In the genomic region with DNA sequence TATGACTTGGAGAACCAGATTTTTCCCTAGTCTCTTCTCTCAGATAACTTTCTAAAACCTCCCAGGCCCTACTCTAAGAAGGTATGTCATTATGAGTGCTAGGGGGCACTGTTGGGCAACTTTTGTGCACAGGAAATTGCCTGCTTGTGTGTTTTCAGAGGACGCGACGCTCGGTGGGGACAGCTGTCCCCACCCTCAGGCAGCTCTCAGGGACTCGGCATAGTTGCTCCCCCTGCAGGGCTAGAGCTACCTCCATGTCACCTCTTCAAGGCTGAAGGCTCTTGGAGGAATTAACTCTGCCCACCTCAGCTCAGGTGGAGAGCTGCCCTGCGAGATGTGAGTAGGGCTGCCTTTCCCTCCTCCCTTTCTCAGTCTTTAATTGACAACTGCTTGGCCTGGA, we compare ENCODE assay signal across 8 cellular contexts. TPM values are rescaled to one million over a fixed set of nuclear protein-coding genes. Genes with fewer than 3 reads are reported as not detected.
A peak's percentile ranks its signal among the peaks of the same experiment; 100 is the strongest.
DNase-seq lines count a peak whose midpoint lies in the region; ATAC-seq and TF ChIP-seq lines count a peak whose summit lies in the region.

No MANE protein-coding gene starts in this region.

- no peaks in the 10 kb centered on the region for H3K9me3 ChIP-seq in heart left ventricle
- H3K9me3 ChIP-seq in effector memory CD4-positive, alpha-beta T cell (ENCODE audit: control insufficient read depth, low read length): no peaks in the 10 kb centered on the region

- POLR2A ChIA-PET in WTC11 (lab: Charles Lee): interaction anchor here (0.7 kb wide), 1 partner anchor 119 kb away, joined by 11 read pairs; no protein-coding TSS in a partner anchor

- peaks cover 78% of the 10 kb centered on the region for H3K27me3 Mint-ChIP-seq in WTC11 (ENCODE audit: low read depth)
- H3K27me3 Mint-ChIP-seq in nephron (ENCODE audit: low read depth): peaks cover 80% of the 10 kb centered on the region

- no peak overlapping the region for H3K27ac Mint-ChIP-seq in WTC11
- H3K27ac Mint-ChIP-seq in nephron: no peak overlapping the region

- no peak for TF ChIP-seq POLR2A in heart left ventricle (IDR thresholded peaks at IDR 0.05)

- intact Hi-C loops in heart left ventricle (cut with DNase I): loop anchor here in 3 of 10 donors (10.0 kb wide), 3 partner anchors 272 to 372 kb away; a partner anchor contains a TSS
- intact Hi-C loops in left cardiac atrium (cut with DNase I): loop anchor here (2.0 to 10.0 kb wide), 2 partner anchors 88 to 372 kb away; a partner anchor contains a TSS

- H3K4me1 Mint-ChIP-seq in WTC11: peaks cover 16% of the 10 kb centered on the region
- H3K4me1 Mint-ChIP-seq in nephron: peaks cover 13% of the 10 kb centered on the region

- H3K4me3 Mint-ChIP-seq in WTC11: no peak overlapping the region
- no peak overlapping the region for H3K4me3 Mint-ChIP-seq in nephron

- no peaks in the 10 kb centered on the region for H3K36me3 Mint-ChIP-seq in WTC11
- no peaks in the 10 kb centered on the region for H3K36me3 Mint-ChIP-seq in nephron (ENCODE audit: low read depth)

- CTCF ChIA-PET in WTC11 (lab: Charles Lee): interaction anchor here (0.6 to 11.9 kb wide), 44 partner anchors 10 to 1326 kb away, joined by 3 to 524 read pairs (median 4); a partner anchor contains a TSS

- DNase-seq in heart left ventricle (peak in 1 of 5 donors; percentile 25), left cardiac atrium (no peak), NCI-H446 treated with DMSO at 0.1 percent for 48 hours (lab: John Stamatoyannopoulos, UW) (peak; percentile 21), WTC11 (ENCODE audit: low spot score) (peak; percentile 82)
- peak in 2 of 3 donors; percentile 2 to 14 for DNase-seq in effector memory CD4-positive, alpha-beta T cell

- WGBS in heart left ventricle, 4 donors: 21 to 29% (median 25%) methylated on average over 6 of the region's 6 CpGs

- H3K36me3 ChIP-seq in heart left ventricle: no peaks in the 10 kb centered on the region
- H3K36me3 ChIP-seq in effector memory CD4-positive, alpha-beta T cell (ENCODE audit: control insufficient read depth, insufficient read depth, low read length): no peaks in the 10 kb centered on the region

- H3K4me3 ChIP-seq in heart left ventricle: no peak overlapping the region
- H3K4me3 ChIP-seq in effector memory CD4-positive, alpha-beta T cell (ENCODE audit: insufficient read depth, low read depth, low read length, poor library complexity, severe bottlenecking): no peak overlapping the region

- peak in 1 of 4 donors; percentile 15 for ATAC-seq in heart left ventricle
- ATAC-seq in left cardiac atrium: no peak
- ATAC-seq in HG03139 (IDR thresholded peaks at IDR 0.05; ENCODE audit: unreplicated experiment): peak; percentile 48
- ATAC-seq in WTC11: peak; percentile 74
- no peak for ATAC-seq in HG03108 (IDR thresholded peaks at IDR 0.05; ENCODE audit: unreplicated experiment)

- peaks cover 4 to 64% (median 19%) of the 10 kb centered on the region in 9 donors for H3K27me3 ChIP-seq in heart left ventricle
- H3K27me3 ChIP-seq in effector memory CD4-positive, alpha-beta T cell (replicated peaks; ENCODE audit: control insufficient read depth, insufficient read depth, low read length, poor library complexity, severe bottlenecking): peaks cover 7% of the 10 kb centered on the region

- H3K9me3 Mint-ChIP-seq in WTC11 (no peaks in the 10 kb centered on the region), nephron (no peaks in the 10 kb centered on the region)

- TF ChIP-seq CTCF in heart left ventricle (IDR thresholded peaks at IDR 0.05): peak in 7 of 12 donors; percentile 28 to 44 (median 39)
- peak; percentile 39; the same call in 1 of the 2 replicates for TF ChIP-seq CTCF in WTC11 (IDR thresholded peaks at IDR 0.05)
- peak; percentile 29 to 63 (median 46) for TF ChIP-seq CTCF in nephron (IDR thresholded peaks at IDR 0.05; ENCODE audit: unreplicated experiment in 3 of 3)

- peaks cover 0 to 15% (median 5%) of the 10 kb centered on the region in 12 donors for H3K4me1 ChIP-seq in heart left ventricle
- H3K4me1 ChIP-seq in effector memory CD4-positive, alpha-beta T cell (ENCODE audit: control insufficient read depth, insufficient read depth, low read length, poor library complexity, severe bottlenecking): peaks cover 5% of the 10 kb centered on the region

- H3K27ac ChIP-seq in heart left ventricle: no peak overlapping the region
- H3K27ac ChIP-seq in effector memory CD4-positive, alpha-beta T cell (ENCODE audit: insufficient read depth, low read length, poor library complexity, severe bottlenecking): no peak overlapping the region

TF ChIP-seq in WTC11, 78 proteins besides CTCF, POLR2A, EP300 and RAD21 (continues in another document):
- TF ChIP-seq ZBTB21 (CRISPR knock-in tag; IDR thresholded peaks at IDR 0.05; ENCODE audit: borderline replicate concordance) (no peak), KAT7 (CRISPR knock-in tag; IDR thresholded peaks at IDR 0.05; ENCODE audit: borderline replicate concordance) (no peak), ELF4 (CRISPR knock-in tag; IDR thresholded peaks at IDR 0.05; ENCODE audit: low read depth) (no peak), EMX1 (CRISPR knock-in tag; IDR thresholded peaks at IDR 0.05) (no peak), ETV6 (CRISPR knock-in tag; IDR thresholded peaks at IDR 0.05) (no peak), ATF1 (CRISPR knock-in tag; IDR thresholded peaks at IDR 0.05) (no peak), ESRRA (CRISPR knock-in tag; IDR thresholded peaks at IDR 0.05; ENCODE audit: borderline replicate concordance) (no peak), OVOL2 (CRISPR knock-in tag; IDR thresholded peaks at IDR 0.05; ENCODE audit: borderline replicate concordance) (no peak), SMAD3 (CRISPR knock-in tag; IDR thresholded peaks at IDR 0.05; ENCODE audit: borderline replicate concordance) (no peak)
- TF ChIP-seq, protein P1, sequence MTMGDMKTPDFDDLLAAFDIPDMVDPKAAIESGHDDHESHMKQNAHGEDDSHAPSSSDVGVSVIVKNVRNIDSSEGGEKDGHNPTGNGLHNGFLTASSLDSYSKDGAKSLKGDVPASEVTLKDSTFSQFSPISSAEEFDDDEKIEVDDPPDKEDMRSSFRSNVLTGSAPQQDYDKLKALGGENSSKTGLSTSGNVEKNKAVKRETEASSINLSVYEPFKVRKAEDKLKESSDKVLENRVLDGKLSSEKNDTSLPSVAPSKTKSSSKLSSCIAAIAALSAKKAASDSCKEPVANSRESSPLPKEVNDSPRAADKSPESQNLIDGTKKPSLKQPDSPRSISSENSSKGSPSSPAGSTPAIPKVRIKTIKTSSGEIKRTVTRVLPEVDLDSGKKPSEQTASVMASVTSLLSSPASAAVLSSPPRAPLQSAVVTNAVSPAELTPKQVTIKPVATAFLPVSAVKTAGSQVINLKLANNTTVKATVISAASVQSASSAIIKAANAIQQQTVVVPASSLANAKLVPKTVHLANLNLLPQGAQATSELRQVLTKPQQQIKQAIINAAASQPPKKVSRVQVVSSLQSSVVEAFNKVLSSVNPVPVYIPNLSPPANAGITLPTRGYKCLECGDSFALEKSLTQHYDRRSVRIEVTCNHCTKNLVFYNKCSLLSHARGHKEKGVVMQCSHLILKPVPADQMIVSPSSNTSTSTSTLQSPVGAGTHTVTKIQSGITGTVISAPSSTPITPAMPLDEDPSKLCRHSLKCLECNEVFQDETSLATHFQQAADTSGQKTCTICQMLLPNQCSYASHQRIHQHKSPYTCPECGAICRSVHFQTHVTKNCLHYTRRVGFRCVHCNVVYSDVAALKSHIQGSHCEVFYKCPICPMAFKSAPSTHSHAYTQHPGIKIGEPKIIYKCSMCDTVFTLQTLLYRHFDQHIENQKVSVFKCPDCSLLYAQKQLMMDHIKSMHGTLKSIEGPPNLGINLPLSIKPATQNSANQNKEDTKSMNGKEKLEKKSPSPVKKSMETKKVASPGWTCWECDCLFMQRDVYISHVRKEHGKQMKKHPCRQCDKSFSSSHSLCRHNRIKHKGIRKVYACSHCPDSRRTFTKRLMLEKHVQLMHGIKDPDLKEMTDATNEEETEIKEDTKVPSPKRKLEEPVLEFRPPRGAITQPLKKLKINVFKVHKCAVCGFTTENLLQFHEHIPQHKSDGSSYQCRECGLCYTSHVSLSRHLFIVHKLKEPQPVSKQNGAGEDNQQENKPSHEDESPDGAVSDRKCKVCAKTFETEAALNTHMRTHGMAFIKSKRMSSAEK (CRISPR knock-in tag; IDR thresholded peaks at IDR 0.05; ENCODE audit: borderline replicate concordance): no peak
- TF ChIP-seq, protein P2, sequence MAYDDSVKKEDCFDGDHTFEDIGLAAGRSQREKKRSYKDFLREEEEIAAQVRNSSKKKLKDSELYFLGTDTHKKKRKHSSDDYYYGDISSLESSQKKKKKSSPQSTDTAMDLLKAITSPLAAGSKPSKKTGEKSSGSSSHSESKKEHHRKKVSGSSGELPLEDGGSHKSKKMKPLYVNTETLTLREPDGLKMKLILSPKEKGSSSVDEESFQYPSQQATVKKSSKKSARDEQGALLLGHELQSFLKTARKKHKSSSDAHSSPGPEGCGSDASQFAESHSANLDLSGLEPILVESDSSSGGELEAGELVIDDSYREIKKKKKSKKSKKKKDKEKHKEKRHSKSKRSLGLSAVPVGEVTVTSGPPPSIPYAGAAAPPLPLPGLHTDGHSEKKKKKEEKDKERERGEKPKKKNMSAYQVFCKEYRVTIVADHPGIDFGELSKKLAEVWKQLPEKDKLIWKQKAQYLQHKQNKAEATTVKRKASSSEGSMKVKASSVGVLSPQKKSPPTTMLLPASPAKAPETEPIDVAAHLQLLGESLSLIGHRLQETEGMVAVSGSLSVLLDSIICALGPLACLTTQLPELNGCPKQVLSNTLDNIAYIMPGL (CRISPR knock-in tag; IDR thresholded peaks at IDR 0.05): no peak
- TF ChIP-seq, protein P3, sequence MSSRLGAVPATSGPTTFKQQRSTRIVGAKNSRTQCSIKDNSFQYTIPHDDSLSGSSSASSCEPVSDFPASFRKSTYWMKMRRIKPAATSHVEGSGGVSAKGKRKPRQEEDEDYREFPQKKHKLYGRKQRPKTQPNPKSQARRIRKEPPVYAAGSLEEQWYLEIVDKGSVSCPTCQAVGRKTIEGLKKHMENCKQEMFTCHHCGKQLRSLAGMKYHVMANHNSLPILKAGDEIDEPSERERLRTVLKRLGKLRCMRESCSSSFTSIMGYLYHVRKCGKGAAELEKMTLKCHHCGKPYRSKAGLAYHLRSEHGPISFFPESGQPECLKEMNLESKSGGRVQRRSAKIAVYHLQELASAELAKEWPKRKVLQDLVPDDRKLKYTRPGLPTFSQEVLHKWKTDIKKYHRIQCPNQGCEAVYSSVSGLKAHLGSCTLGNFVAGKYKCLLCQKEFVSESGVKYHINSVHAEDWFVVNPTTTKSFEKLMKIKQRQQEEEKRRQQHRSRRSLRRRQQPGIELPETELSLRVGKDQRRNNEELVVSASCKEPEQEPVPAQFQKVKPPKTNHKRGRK (CRISPR knock-in tag; IDR thresholded peaks at IDR 0.05; ENCODE audit: borderline replicate concordance): no peak

RNA-seq across cellular contexts. Expression of a gene that starts 10.2 kb away (rescaled TPM):
- total RNA-seq in heart left ventricle (1 to 10 TPM in 1 of 9 donors, under 1 TPM in 2, not detected in 6; 0.08 to 1.3 (median 0.68) TPM), left cardiac atrium (not detected), WTC11 (2021) (not detected in 3 replicates)
- polyA plus RNA-seq in heart left ventricle: under 1 TPM in 1 of 2 donors, not detected in 1; 0.01 TPM

RNA-seq across cellular contexts. Expression of a gene that starts 15.2 kb away (rescaled TPM):
- total RNA-seq in heart left ventricle (under 1 TPM in 1 of 9 donors, not detected in 8; 0.11 TPM), left cardiac atrium (not detected), WTC11 (2021) (not detected in 3 replicates)
- not detected for polyA plus RNA-seq in heart left ventricle

Comparison
In these comparisons a context has a peak if more than half of its experiments do, and no peak if none do; other contexts are left out.
1. ATAC-seq: peak in HG03139 (single experiment) and WTC11 (single experiment); none in left cardiac atrium (0 of 2) and HG03108 (single experiment).
2. Peak in every context shown above with its lines, with median percentiles within 50 percentile points of each other: CTCF ChIP-seq.